1 cellular context compared by ENCODE assay signal in genomic region chr17:81531998-81532404, GRCh38. TPM values are rescaled to one million over a fixed set of nuclear protein-coding genes. Genes with fewer than 3 reads are reported as not detected.
"Had no signal": no experiment of that assay in that cellular context is flagged by ENCODE, and none has a peak within 500 bp of the region (broad histone marks: within the 10 kb centered on the region; RNA-seq: fewer than 3 reads in every experiment).

No MANE protein-coding gene starts in this region.

RNA-seq across cellular contexts. Expression of gene FSCN2, which starts 3.8 kb away (rescaled TPM):
- total RNA-seq: MCF 10A had no signal
